In genomic region chr2:37196320-37197195, GRCh38 we compare ENCODE assay signal across 8 cellular contexts. TPM values are rescaled to one million over a fixed set of nuclear protein-coding genes. Genes with fewer than 3 reads are reported as not detected.
A peak's percentile ranks its signal among the peaks of the same experiment; 100 is the strongest.
DNase-seq lines count a peak whose midpoint lies in the region; ATAC-seq and TF ChIP-seq lines count a peak whose summit lies in the region.

CEBPZOS (plus strand) TSS chr2:37196496; CDS start chr2:37199705, 3,209 bp downstream.

- H3K4me1 ChIP-seq in Peyer's patch (peaks cover 0 to 13% (median 8%) of the 10 kb centered on the region in 4 donors), esophagus squamous epithelium (peaks cover 0 to 32% (median 15%) of the 10 kb centered on the region in 3 donors)

- peaks cover 11 to 42% (median 25%) of the 10 kb centered on the region in 3 donors for H3K4me1 Mint-ChIP-seq in naive B cell

- no peaks in the 10 kb centered on the region for H3K27me3 Mint-ChIP-seq in naive B cell

- 0% methylated on average over 20 to 42 of the region's 72 CpGs for WGBS in esophagus squamous epithelium, 2 donors

- peak within 1 kb of the TSS; percentile 68 for H3K27ac ChIP-seq in KOPT-K1 (ENCODE audit: low read depth, low read length, poor library complexity, severe bottlenecking)
- H3K27ac ChIP-seq in Peyer's patch: peak within 1 kb of the TSS; percentile 82 to 91 (median 89)
- peak within 1 kb of the TSS; percentile 92 to 95 (median 94) for H3K27ac ChIP-seq in esophagus squamous epithelium

- H3K4me3 ChIP-seq in Peyer's patch (peak within 1 kb of the TSS; percentile 70 to 89 (median 80)), esophagus squamous epithelium (peak within 1 kb of the TSS; percentile 69 to 97 (median 88))

- no peaks in the 10 kb centered on the region for H3K27me3 ChIP-seq in Peyer's patch
- no peaks in the 10 kb centered on the region for H3K27me3 ChIP-seq in esophagus squamous epithelium

- peaks cover 0 to 7% of the 10 kb centered on the region in 2 donors for H3K36me3 Mint-ChIP-seq in naive B cell

- peaks cover 29% of the 10 kb centered on the region for H3K36me3 ChIP-seq in KOPT-K1 (ENCODE audit: insufficient read depth, low read length)
- peaks cover 0 to 7% (median 0%) of the 10 kb centered on the region in 3 donors for H3K36me3 ChIP-seq in Peyer's patch
- peaks cover 0 to 19% (median 7%) of the 10 kb centered on the region in 3 donors for H3K36me3 ChIP-seq in esophagus squamous epithelium

- peak in 2 of 6 experiments; percentile 9 to 13 for TF ChIP-seq CTCF in Peyer's patch (IDR thresholded peaks at IDR 0.05)
- no peak for TF ChIP-seq CTCF in esophagus squamous epithelium (IDR thresholded peaks at IDR 0.05)

- H3K27ac Mint-ChIP-seq in naive B cell: peak within 1 kb of the TSS; percentile 95 to 99 (median 98)

- ATAC-seq in GM21737 (IDR thresholded peaks at IDR 0.05; ENCODE audit: unreplicated experiment): peak; percentile 73
- peak; percentile 85 to 88 for ATAC-seq in naive B cell (ENCODE audit: low read depth in 2 of 2)
- ATAC-seq in stimulated activated naive CD8-positive, alpha-beta T cell treated with anti-CD3 and anti-CD28 coated beads, Interleukin-15, Interleukin-2, amounts not matched to agents 100 U/mL and 50 U/mL, for 24 hours: peak; percentile 85

- intact Hi-C loops in esophagus squamous epithelium (cut with DNase I): no loop called here

- DNase-seq in DMS79 (lab: John Stamatoyannopoulos, UW) (peak; percentile 50), Peyer's patch (peak; percentile 87 to 95 (median 93)), esophagus squamous epithelium (lab: John Stamatoyannopoulos, UW) (peak; percentile 43), naive B cell (peak; percentile 88)
- DNase-seq in activated T-cell treated with anti-CD3 and anti-CD28 coated beads, Interleukin-2, amount 50 U/mL, for 48 hours: peak; percentile 94 to 95
- DNase-seq in stimulated activated naive CD8-positive, alpha-beta T cell treated with anti-CD3 and anti-CD28 coated beads, Interleukin-15, Interleukin-2, amounts not matched to agents 100 U/mL and 50 U/mL, for 24 hours: peak; percentile 91

- H3K9me3 Mint-ChIP-seq in naive B cell: no peaks in the 10 kb centered on the region

- TF ChIP-seq POLR2A in Peyer's patch (IDR thresholded peaks at IDR 0.05): peak; percentile 76 to 81
- TF ChIP-seq POLR2A in esophagus squamous epithelium (IDR thresholded peaks at IDR 0.05): peak in 3 of 4 donors; percentile 70 to 91 (median 71)

- H3K4me3 Mint-ChIP-seq in naive B cell: peak within 1 kb of the TSS; percentile 87 to 100 (median 98)

- H3K9me3 ChIP-seq in KOPT-K1 (ENCODE audit: insufficient read depth, low read length, poor library complexity, severe bottlenecking): no peaks in the 10 kb centered on the region
- H3K9me3 ChIP-seq in Peyer's patch: no peaks in the 10 kb centered on the region
- H3K9me3 ChIP-seq in esophagus squamous epithelium: no peaks in the 10 kb centered on the region

RNA-seq across cellular contexts. Expression of gene CEBPZOS, which starts in this region (rescaled TPM):
- total RNA-seq in Peyer's patch: 10 to 100 TPM; 19.3 to 42.1 (median 32.0) TPM
- total RNA-seq in esophagus squamous epithelium: 10 to 100 TPM; 17.9 to 22.3 (median 20.3) TPM
- polyA plus RNA-seq in naive B cell (ENCODE audit: low read depth in 6 of 6): 10 to 100 TPM; 26.6 to 40.8 (median 34.2) TPM

Comparison
In these comparisons a context has a peak if more than half of its experiments do, and no peak if none do; other contexts are left out.
1. Peak in every context shown above with its lines: DNase-seq, ATAC-seq, H3K4me3 ChIP-seq and H3K27ac ChIP-seq.
2. DNase-seq: peak in every context shown above with its lines; median percentile 94 in activated T-cell treated with anti-CD3 and anti-CD28 coated beads, Interleukin-2, amount 50 U/mL, for 48 hours; 93 in Peyer's patch; 91 in stimulated activated naive CD8-positive, alpha-beta T cell treated with anti-CD3 and anti-CD28 coated beads, Interleukin-15, Interleukin-2, amounts not matched to agents 100 U/mL and 50 U/mL, for 24 hours; 88 in naive B cell; 50 in DMS79; 43 in esophagus squamous epithelium.